ENCODE assay signal across 15 cellular contexts in genomic region chr14:99511421-99512109, GRCh38. TPM values are rescaled to one million over a fixed set of nuclear protein-coding genes. Genes with fewer than 3 reads are reported as not detected.
A peak's percentile ranks its signal among the peaks of the same experiment; 100 is the strongest.
DNase-seq lines count a peak whose midpoint lies in the region; ATAC-seq and TF ChIP-seq lines count a peak whose summit lies in the region.
"Had no signal": no experiment of that assay in that cellular context is flagged by ENCODE, and none has a peak within 500 bp of the region (broad histone marks: within the 10 kb centered on the region; RNA-seq: fewer than 3 reads in every experiment).

No MANE protein-coding gene starts in this region.

- no peak for TF ChIP-seq POLR2A in transverse colon (IDR thresholded peaks at IDR 0.05)

- H3K4me1 ChIP-seq in endodermal cell (ENCODE audit: control insufficient read depth, insufficient read depth, low read length) (no peaks in the 10 kb centered on the region), transverse colon (peaks cover 0 to 10% (median 4%) of the 10 kb centered on the region in 4 donors)
- H3K4me1 ChIP-seq: foreskin keratinocyte had no signal

- intact Hi-C loops in transverse colon (cut with DNase I; ENCODE audit: low total_unique reads): no loop called here

- H3K36me3 ChIP-seq in endodermal cell (ENCODE audit: control insufficient read depth, insufficient read depth, low read length) (peaks cover 54% of the 10 kb centered on the region), transverse colon (peaks cover 0 to 22% (median 9%) of the 10 kb centered on the region in 4 donors)

- ATAC-seq in activated T-cell treated with anti-CD3 and anti-CD28 coated beads, Interleukin-2, amount 50 U/mL, for 72 hours (replicated peaks in 1 of 2): no peak
- no peak for ATAC-seq in activated T-cell treated with anti-CD3 and anti-CD28 coated beads, Interleukin-2, amount 50 U/mL, for 4 hours
- ATAC-seq in HG02678 (IDR thresholded peaks at IDR 0.05; ENCODE audit: unreplicated experiment): no peak
- ATAC-seq: activated naive CD8-positive, alpha-beta T cell treated with anti-CD3 and anti-CD28 coated beads, Interleukin-2, amount 50 U/mL, for 24 hours; foreskin keratinocyte had no signal

- no peak overlapping the region for H3K4me3 Mint-ChIP-seq in activated T-cell treated with anti-CD3 and anti-CD28 coated beads, Interleukin-2, amount 50 U/mL, for 72 hours
- no peak overlapping the region for H3K4me3 Mint-ChIP-seq in activated T-cell treated with anti-CD3 and anti-CD28 coated beads, Interleukin-2, amount 50 U/mL, for 4 hours
- no peak overlapping the region for H3K4me3 Mint-ChIP-seq in endodermal cell
- H3K4me3 Mint-ChIP-seq: activated naive CD8-positive, alpha-beta T cell treated with anti-CD3 and anti-CD28 coated beads, Interleukin-2, amount 50 U/mL, for 24 hours had no signal

- WGBS in endodermal cell (ENCODE audit: insufficient coverage in 1 of 2, insufficient read length in 1 of 2), 2 experiments: 95 to 97% methylated on average over 9 to 12 of the region's 12 CpGs
- 71 to 76% methylated on average over 2 to 12 of the region's 12 CpGs for WGBS in transverse colon (ENCODE audit: low coverage in 1 of 2), 2 donors

- TF ChIP-seq EP300 in transverse colon (IDR thresholded peaks at IDR 0.05; ENCODE audit: low read depth): no peak

- no peaks in the 10 kb centered on the region for H3K9me3 Mint-ChIP-seq in activated T-cell treated with anti-CD3 and anti-CD28 coated beads, Interleukin-2, amount 50 U/mL, for 72 hours
- H3K9me3 Mint-ChIP-seq in activated T-cell treated with anti-CD3 and anti-CD28 coated beads, Interleukin-2, amount 50 U/mL, for 4 hours: no peaks in the 10 kb centered on the region
- no peaks in the 10 kb centered on the region for H3K9me3 Mint-ChIP-seq in endodermal cell
- H3K9me3 Mint-ChIP-seq: activated naive CD8-positive, alpha-beta T cell treated with anti-CD3 and anti-CD28 coated beads, Interleukin-2, amount 50 U/mL, for 24 hours had no signal

- peaks cover 0 to 4% of the 10 kb centered on the region in 2 donors for H3K36me3 Mint-ChIP-seq in activated T-cell treated with anti-CD3 and anti-CD28 coated beads, Interleukin-2, amount 50 U/mL, for 72 hours (ENCODE audit: insufficient read depth in 2 of 2)
- peaks cover 25% of the 10 kb centered on the region for H3K36me3 Mint-ChIP-seq in activated T-cell treated with anti-CD3 and anti-CD28 coated beads, Interleukin-2, amount 50 U/mL, for 4 hours (ENCODE audit: insufficient read depth)
- peaks cover 34% of the 10 kb centered on the region for H3K36me3 Mint-ChIP-seq in endodermal cell (ENCODE audit: low read depth)

- in situ Hi-C loops in transverse colon (cut with MboI; ENCODE audit: low pct_ligation_motif_present in 1 of 4, low pct_unique_long_range_greater_than_20kb in 1 of 4, low sequenced_read_pairs in 3 of 4): loop anchor here in 1 of 4 donors (25.0 kb wide), 1 partner anchor 101 kb away; the partner anchor contains the start of gene CCDC85C

- DNase-seq in activated T-cell treated with anti-CD3 and anti-CD28 coated beads, Interleukin-2, amount 50 U/mL, for 72 hours: no peak
- DNase-seq in activated T-cell treated with anti-CD3 and anti-CD28 coated beads, Interleukin-2, amount 50 U/mL, for 4 hours: no peak
- DNase-seq in endodermal cell (no peak), medulla oblongata (ENCODE audit: extremely low spot score) (peak; percentile 64), transverse colon (no peak), germinal center (ENCODE audit: low spot score) (no peak), NK-92 (lab: John Stamatoyannopoulos, UW; ENCODE audit: unreplicated experiment) (no peak)
- DNase-seq: ACHN; activated CD4-positive, CD25-positive, alpha-beta regulatory T cell; activated naive CD8-positive, alpha-beta T cell treated with anti-CD3 and anti-CD28 coated beads, Interleukin-2, amount 50 U/mL, for 24 hours; foreskin keratinocyte; NCI-H146; stimulated activated CD4-positive, alpha-beta T cell treated with anti-CD3 and anti-CD28 coated beads, Interleukin-4, amount 100 ng/mL, for 1 hour had no signal

- no peaks in the 10 kb centered on the region for H3K27me3 Mint-ChIP-seq in activated T-cell treated with anti-CD3 and anti-CD28 coated beads, Interleukin-2, amount 50 U/mL, for 72 hours (ENCODE audit: low read depth)
- no peaks in the 10 kb centered on the region for H3K27me3 Mint-ChIP-seq in activated T-cell treated with anti-CD3 and anti-CD28 coated beads, Interleukin-2, amount 50 U/mL, for 4 hours (ENCODE audit: low read depth)
- H3K27me3 Mint-ChIP-seq in endodermal cell (ENCODE audit: insufficient read depth): no peaks in the 10 kb centered on the region
- H3K27me3 Mint-ChIP-seq: activated naive CD8-positive, alpha-beta T cell treated with anti-CD3 and anti-CD28 coated beads, Interleukin-2, amount 50 U/mL, for 24 hours had no signal

- H3K27me3 ChIP-seq in endodermal cell (ENCODE audit: control insufficient read depth, insufficient read depth, low read length, poor library complexity, severe bottlenecking): no peaks in the 10 kb centered on the region
- no peaks in the 10 kb centered on the region for H3K27me3 ChIP-seq in transverse colon
- H3K27me3 ChIP-seq: foreskin keratinocyte, upper lobe of left lung had no signal

- no peak overlapping the region for H3K9ac ChIP-seq in endodermal cell (ENCODE audit: extremely low read depth, low read length, poor library complexity, severe bottlenecking)

- H3K4me3 ChIP-seq in endodermal cell (ENCODE audit: low read length): no peak overlapping the region
- H3K4me3 ChIP-seq in transverse colon: no peak overlapping the region
- H3K4me3 ChIP-seq: upper lobe of left lung had no signal

- no peaks in the 10 kb centered on the region for H3K9me3 ChIP-seq in endodermal cell (ENCODE audit: control insufficient read depth, low read length)
- H3K9me3 ChIP-seq in transverse colon: no peaks in the 10 kb centered on the region
- H3K9me3 ChIP-seq: upper lobe of left lung had no signal

- H3K4me1 Mint-ChIP-seq in activated T-cell treated with anti-CD3 and anti-CD28 coated beads, Interleukin-2, amount 50 U/mL, for 72 hours (ENCODE audit: low read depth): no peaks in the 10 kb centered on the region
- no peaks in the 10 kb centered on the region for H3K4me1 Mint-ChIP-seq in activated T-cell treated with anti-CD3 and anti-CD28 coated beads, Interleukin-2, amount 50 U/mL, for 4 hours (ENCODE audit: low read depth)
- peaks cover 3% of the 10 kb centered on the region for H3K4me1 Mint-ChIP-seq in endodermal cell
- H3K4me1 Mint-ChIP-seq: activated naive CD8-positive, alpha-beta T cell treated with anti-CD3 and anti-CD28 coated beads, Interleukin-2, amount 50 U/mL, for 24 hours had no signal

- TF ChIP-seq CTCF in endodermal cell (conservative IDR thresholded peaks at IDR 0.05) (no peak), transverse colon (IDR thresholded peaks at IDR 0.05) (no peak)

- peak overlapping the region; percentile 74 for H3K27ac ChIP-seq in endodermal cell (ENCODE audit: low read depth, low read length)
- peak overlapping the region; percentile 35 to 87 (median 61) for H3K27ac ChIP-seq in transverse colon
- H3K27ac ChIP-seq: foreskin keratinocyte had no signal

- peak overlapping the region; percentile 57 for H3K27ac Mint-ChIP-seq in activated T-cell treated with anti-CD3 and anti-CD28 coated beads, Interleukin-2, amount 50 U/mL, for 72 hours
- H3K27ac Mint-ChIP-seq in endodermal cell: no peak overlapping the region
- H3K27ac Mint-ChIP-seq: activated naive CD8-positive, alpha-beta T cell treated with anti-CD3 and anti-CD28 coated beads, Interleukin-2, amount 50 U/mL, for 24 hours had no signal

RNA-seq across cellular contexts. Expression of gene CCNK, which starts 30.4 kb away (rescaled TPM):
- 10 to 100 TPM; 86.1 to 88.5 TPM for total RNA-seq in activated T-cell treated with anti-CD3 and anti-CD28 coated beads, Interleukin-2, amount 50 U/mL, for 72 hours
- total RNA-seq in activated T-cell treated with anti-CD3 and anti-CD28 coated beads, Interleukin-2, amount 50 U/mL, for 4 hours: 100 to 1,000 TPM in 2 of 3 donors, 10 to 100 TPM in 1; 95.9 to 107 (median 104) TPM
- total RNA-seq in endodermal cell (10 to 100 TPM; 71.5 to 77.1 TPM), transverse colon (10 to 100 TPM; 14.5 to 42.6 (median 31.3) TPM)
- polyA plus RNA-seq in endodermal cell (2013, experiment 1 of 2): 62.9 TPM
- polyA plus RNA-seq in endodermal cell (2013, experiment 2 of 2): 60.4 TPM

RNA-seq across cellular contexts. Expression of gene SETD3, which starts 30.9 kb away (rescaled TPM):
- 10 to 100 TPM; 48.0 to 49.6 TPM for total RNA-seq in activated T-cell treated with anti-CD3 and anti-CD28 coated beads, Interleukin-2, amount 50 U/mL, for 72 hours
- total RNA-seq in activated T-cell treated with anti-CD3 and anti-CD28 coated beads, Interleukin-2, amount 50 U/mL, for 4 hours: 10 to 100 TPM; 51.8 to 58.1 (median 54.8) TPM
- total RNA-seq in endodermal cell (10 to 100 TPM; 57.8 to 68.1 TPM), transverse colon (100 to 1,000 TPM in 1 of 4 donors, 10 to 100 TPM in 3; 50.1 to 224 (median 68.8) TPM)
- polyA plus RNA-seq in endodermal cell (2013, experiment 1 of 2): 41.3 TPM
- 38.5 TPM for polyA plus RNA-seq in endodermal cell (2013, experiment 2 of 2)
